Comparison of ENCODE assay signal across 3 cellular contexts in genomic region chr1:80836505-80836904, GRCh38.
"Had no signal": no experiment of that assay in that cellular context is flagged by ENCODE, and none has a peak within 500 bp of the region (broad histone marks: within the 10 kb centered on the region; RNA-seq: fewer than 3 reads in every experiment).

No MANE protein-coding gene starts in this region.

- ATAC-seq: GM12878 had no signal

- H3K4me3 ChIP-seq: GM12878 had no signal

- DNase-seq: GDM1, GF-D8 had no signal
